ENCODE assay signal across 17 cellular contexts in the genomic region with DNA sequence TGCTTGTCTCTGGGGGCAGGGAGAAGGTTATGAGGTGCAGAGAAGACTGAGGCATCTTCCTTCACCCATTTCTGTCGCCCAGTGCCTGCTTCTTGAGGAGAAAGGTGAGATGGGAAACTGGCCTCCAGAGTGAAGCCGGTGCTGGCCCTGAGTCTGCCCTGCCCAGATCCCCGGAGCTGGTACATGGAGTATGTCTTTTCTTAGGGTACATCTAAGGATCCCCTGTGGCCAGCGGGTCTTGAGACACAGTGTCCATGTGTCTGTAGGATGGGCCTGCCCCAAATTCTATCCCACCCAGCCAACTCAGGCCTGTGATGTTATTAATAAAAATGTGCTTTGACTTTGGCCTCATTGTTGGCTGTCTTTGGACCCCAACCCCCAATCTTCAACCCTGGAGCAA. TPM values are rescaled to one million over a fixed set of nuclear protein-coding genes. Genes with fewer than 3 reads are reported as not detected.
DNase-seq lines count a peak whose midpoint lies in the region; ATAC-seq and TF ChIP-seq lines count a peak whose summit lies in the region.
"Had no signal": no experiment of that assay in that cellular context is flagged by ENCODE, and none has a peak within 500 bp of the region (broad histone marks: within the 10 kb centered on the region; RNA-seq: fewer than 3 reads in every experiment).

No MANE protein-coding gene starts in this region.

- H2AFZ ChIP-seq in mammary epithelial cell (ENCODE audit: low read depth, low read length) = peak overlapping the region; percentile 69

- TF ChIP-seq POLR2A in breast epithelium (IDR thresholded peaks at IDR 0.05) (no peak), tibial nerve (IDR thresholded peaks at IDR 0.05) (no peak)

- 96% methylated on average over 4 of the region's 4 CpGs for WGBS in mammary epithelial cell (ENCODE audit: low coverage, missing lambda C conversion rate)
- 84 to 92% methylated on average over 4 of the region's 4 CpGs for WGBS in tibial nerve, 2 donors

- ATAC-seq in GM21526 (IDR thresholded peaks at IDR 0.05; ENCODE audit: low FRiP score, unreplicated experiment) (no peak), GM19324 (IDR thresholded peaks at IDR 0.05; ENCODE audit: low FRiP score, unreplicated experiment) (no peak)
- ATAC-seq: naive thymus-derived CD4-positive, alpha-beta T cell had no signal

- peaks cover 32% of the 10 kb centered on the region for H3K4me1 Mint-ChIP-seq in nephron progenitor cell

- no peaks in the 10 kb centered on the region for H3K36me3 Mint-ChIP-seq in nephron progenitor cell (ENCODE audit: low read depth)
- H3K36me3 Mint-ChIP-seq: naive thymus-derived CD4-positive, alpha-beta T cell had no signal

- H3K27ac Mint-ChIP-seq in nephron progenitor cell = no peak overlapping the region

- H3K27me3 Mint-ChIP-seq in nephron progenitor cell (ENCODE audit: low read depth, poor library complexity) = peaks cover 24% of the 10 kb centered on the region
- H3K27me3 Mint-ChIP-seq: central memory CD8-positive, alpha-beta T cell had no signal

- H3K4me3 ChIP-seq in mammary epithelial cell (replicated peaks in 1 of 3; ENCODE audit: insufficient read depth in 1 of 3, low read depth in 2 of 3, low read length in 3 of 3) (no peak overlapping the region), breast epithelium (no peak overlapping the region), colonic mucosa (no peak overlapping the region), muscle layer of duodenum (ENCODE audit: low read depth in 1 of 2, low read length in 2 of 2) (no peak overlapping the region), tibial nerve (no peak overlapping the region)
- H3K4me3 ChIP-seq: ovary, tibial artery had no signal

- dilution Hi-C loops in mammary epithelial cell (cut with HindIII; ENCODE audit: low sequenced_read_pairs) = loop anchor here (5.0 to 10.0 kb wide), 6 partner anchors 37 to 543 kb away; a partner anchor contains a TSS

- BruUV-seq in mammary epithelial cell (replicated peaks; lab: Mats Ljungman, UMichigan) = no TSS peak

- TF ChIP-seq CTCF in mammary epithelial cell (conservative IDR thresholded peaks at IDR 0.05 in 1 of 2, IDR thresholded peaks at IDR 0.05 in 1 of 2; ENCODE audit: extremely low read depth in 1 of 2, insufficient read depth in 1 of 2, low read depth in 1 of 2, low read length in 2 of 2) (no peak), breast epithelium (IDR thresholded peaks at IDR 0.05) (no peak), colonic mucosa (IDR thresholded peaks at IDR 0.05) (no peak), tibial nerve (IDR thresholded peaks at IDR 0.05) (no peak), nephron progenitor cell (IDR thresholded peaks at IDR 0.05) (no peak)

- intact Hi-C loops in mammary epithelial cell (cut with micrococcal nuclease) = loop anchor here (1.0 to 5.0 kb wide), 3 partner anchors 84 to 438 kb away; no protein-coding TSS in a partner anchor
- intact Hi-C loops in breast epithelium (cut with DNase I; ENCODE audit: low total_unique reads) = loop anchor here (10.0 kb wide), 1 partner anchor 106 kb away; no protein-coding TSS in a partner anchor
- intact Hi-C loops in colonic mucosa (cut with DNase I) = loop anchor here (2.0 to 5.0 kb wide), 2 partner anchors 112 to 173 kb away; no protein-coding TSS in a partner anchor

- H3K9me3 Mint-ChIP-seq in nephron progenitor cell = no peaks in the 10 kb centered on the region
- H3K9me3 Mint-ChIP-seq: central memory CD8-positive, alpha-beta T cell; naive thymus-derived CD4-positive, alpha-beta T cell had no signal

- no peaks in the 10 kb centered on the region for H3K27me3 ChIP-seq in mammary epithelial cell (ENCODE audit: insufficient read depth, low read length)
- no peaks in the 10 kb centered on the region for H3K27me3 ChIP-seq in breast epithelium
- no peaks in the 10 kb centered on the region for H3K27me3 ChIP-seq in colonic mucosa
- no peaks in the 10 kb centered on the region for H3K27me3 ChIP-seq in muscle layer of duodenum (ENCODE audit: low read depth, low read length)
- no peaks in the 10 kb centered on the region for H3K27me3 ChIP-seq in tibial nerve
- H3K27me3 ChIP-seq: ovary had no signal

- no peak for TF ChIP-seq EP300 in tibial nerve (IDR thresholded peaks at IDR 0.05)

- DNase-seq in mammary epithelial cell (no peak), breast epithelium (ENCODE audit: low spot score in 2 of 2) (no peak), colonic mucosa (no peak), tibial nerve (ENCODE audit: low spot score in 2 of 2) (no peak), nephron progenitor cell (no peak)
- DNase-seq: effector CD4-positive, alpha-beta T cell; NCI-H187 treated with DMSO at 0.1 percent for 48 hours; NCI-H2227 treated with DMSO at 0.1 percent for 48 hours; tibial artery had no signal

- H3K27ac ChIP-seq in mammary epithelial cell (ENCODE audit: insufficient read depth, low read depth, low read length) = no peak overlapping the region
- H3K27ac ChIP-seq in breast epithelium = peak overlapping the region in 1 of 2 donors; percentile 77
- peak overlapping the region; percentile 89 for H3K27ac ChIP-seq in colonic mucosa
- peak overlapping the region; percentile 40 for H3K27ac ChIP-seq in muscle layer of duodenum (ENCODE audit: low read length)
- peak overlapping the region in 3 of 4 donors; percentile 76 to 92 (median 81) for H3K27ac ChIP-seq in tibial nerve
- H3K27ac ChIP-seq: 22Rv1, tibial artery, WERI-Rb-1 had no signal

- no peaks in the 10 kb centered on the region for H3K9me3 ChIP-seq in mammary epithelial cell (replicated peaks; ENCODE audit: insufficient read depth, low read length)
- H3K9me3 ChIP-seq in breast epithelium = no peaks in the 10 kb centered on the region
- H3K9me3 ChIP-seq in colonic mucosa = no peaks in the 10 kb centered on the region
- H3K9me3 ChIP-seq in muscle layer of duodenum (ENCODE audit: control insufficient read depth in 1 of 2, low read length in 2 of 2) = no peaks in the 10 kb centered on the region
- H3K9me3 ChIP-seq in tibial nerve = no peaks in the 10 kb centered on the region
- H3K9me3 ChIP-seq: ovary, tibial artery had no signal

- H3K9ac ChIP-seq in mammary epithelial cell (ENCODE audit: insufficient read depth, low read length) (no peak overlapping the region), colonic mucosa (ENCODE audit: low read depth in 2 of 2, low read length in 2 of 2) (peak overlapping the region in 1 of 2 donors; percentile 89)

- H3K36me3 ChIP-seq in mammary epithelial cell (ENCODE audit: insufficient read depth, low read length) (no peaks in the 10 kb centered on the region), breast epithelium (no peaks in the 10 kb centered on the region), colonic mucosa (no peaks in the 10 kb centered on the region), muscle layer of duodenum (ENCODE audit: control insufficient read depth in 1 of 2, insufficient read depth in 2 of 2, low read length in 2 of 2) (no peaks in the 10 kb centered on the region), tibial nerve (no peaks in the 10 kb centered on the region)
- H3K36me3 ChIP-seq: ovary, tibial artery, WERI-Rb-1 had no signal

- H3K79me2 ChIP-seq in mammary epithelial cell (ENCODE audit: insufficient read depth, low read length) = no peaks in the 10 kb centered on the region

- in situ Hi-C loops in mammary epithelial cell (cut with MboI; ENCODE audit: low sequenced_read_pairs in 2 of 2) = loop anchor here (10.0 to 25.0 kb wide), 4 partner anchors 86 to 573 kb away; a partner anchor contains a TSS

- peaks cover 42% of the 10 kb centered on the region for H3K4me1 ChIP-seq in mammary epithelial cell (ENCODE audit: insufficient read depth, low read length)
- H3K4me1 ChIP-seq in breast epithelium = no peaks in the 10 kb centered on the region
- H3K4me1 ChIP-seq in colonic mucosa = peaks cover 15% of the 10 kb centered on the region
- H3K4me1 ChIP-seq in muscle layer of duodenum (ENCODE audit: control insufficient read depth in 1 of 2, insufficient read depth in 2 of 2, low read length in 2 of 2) = peaks cover 4 to 16% of the 10 kb centered on the region in 2 donors
- H3K4me1 ChIP-seq in tibial nerve = peaks cover 3 to 52% (median 32%) of the 10 kb centered on the region in 4 donors

- CTCF ChIA-PET in mammary epithelial cell (lab: Charles Lee; ENCODE audit: low non-redundant PET) = no interaction called here

- H3K4me3 Mint-ChIP-seq in nephron progenitor cell = no peak overlapping the region
- H3K4me3 Mint-ChIP-seq: central memory CD8-positive, alpha-beta T cell; naive thymus-derived CD4-positive, alpha-beta T cell had no signal

- H4K20me1 ChIP-seq in mammary epithelial cell (ENCODE audit: insufficient read depth, low read length) = no peaks in the 10 kb centered on the region

- H3K4me2 ChIP-seq in mammary epithelial cell (ENCODE audit: insufficient read depth, low read depth, low read length) = no peak overlapping the region

RNA-seq across cellular contexts. Expression of a gene that starts 8.8 kb away (rescaled TPM):
- total RNA-seq in mammary epithelial cell = 10 to 100 TPM; 41.0 to 70.6 TPM
- polyA plus RNA-seq in mammary epithelial cell = 62.0 TPM
- 81.7 TPM for polyA minus RNA-seq in mammary epithelial cell
- total RNA-seq in breast epithelium = 10 to 100 TPM in 1 of 3 donors, 1 to 10 TPM in 2; 6.7 to 11.1 (median 7.0) TPM
- total RNA-seq in colonic mucosa = 10 to 100 TPM; 72.1 to 76.6 TPM
- 10 to 100 TPM in 2 of 4 donors, 1 to 10 TPM in 2; 7.9 to 15.3 (median 10.1) TPM for total RNA-seq in tibial nerve

RNA-seq across cellular contexts. Expression of a gene that starts 32.2 kb away (rescaled TPM):
- 100 to 1,000 TPM; 125 to 155 TPM for total RNA-seq in mammary epithelial cell
- polyA plus RNA-seq in mammary epithelial cell = 106 TPM
- polyA minus RNA-seq in mammary epithelial cell = 270 TPM
- 10 to 100 TPM; 18.4 to 40.0 (median 27.7) TPM for total RNA-seq in breast epithelium
- total RNA-seq in colonic mucosa = 100 to 1,000 TPM in 1 of 2 donors, 10 to 100 TPM in 1; 86.2 to 119 TPM
- total RNA-seq in tibial nerve = 100 to 1,000 TPM in 2 of 4 donors, 10 to 100 TPM in 2; 76.8 to 101 (median 93.9) TPM
